Comparison of ENCODE assay signal across 8 cellular contexts in the genomic region with DNA sequence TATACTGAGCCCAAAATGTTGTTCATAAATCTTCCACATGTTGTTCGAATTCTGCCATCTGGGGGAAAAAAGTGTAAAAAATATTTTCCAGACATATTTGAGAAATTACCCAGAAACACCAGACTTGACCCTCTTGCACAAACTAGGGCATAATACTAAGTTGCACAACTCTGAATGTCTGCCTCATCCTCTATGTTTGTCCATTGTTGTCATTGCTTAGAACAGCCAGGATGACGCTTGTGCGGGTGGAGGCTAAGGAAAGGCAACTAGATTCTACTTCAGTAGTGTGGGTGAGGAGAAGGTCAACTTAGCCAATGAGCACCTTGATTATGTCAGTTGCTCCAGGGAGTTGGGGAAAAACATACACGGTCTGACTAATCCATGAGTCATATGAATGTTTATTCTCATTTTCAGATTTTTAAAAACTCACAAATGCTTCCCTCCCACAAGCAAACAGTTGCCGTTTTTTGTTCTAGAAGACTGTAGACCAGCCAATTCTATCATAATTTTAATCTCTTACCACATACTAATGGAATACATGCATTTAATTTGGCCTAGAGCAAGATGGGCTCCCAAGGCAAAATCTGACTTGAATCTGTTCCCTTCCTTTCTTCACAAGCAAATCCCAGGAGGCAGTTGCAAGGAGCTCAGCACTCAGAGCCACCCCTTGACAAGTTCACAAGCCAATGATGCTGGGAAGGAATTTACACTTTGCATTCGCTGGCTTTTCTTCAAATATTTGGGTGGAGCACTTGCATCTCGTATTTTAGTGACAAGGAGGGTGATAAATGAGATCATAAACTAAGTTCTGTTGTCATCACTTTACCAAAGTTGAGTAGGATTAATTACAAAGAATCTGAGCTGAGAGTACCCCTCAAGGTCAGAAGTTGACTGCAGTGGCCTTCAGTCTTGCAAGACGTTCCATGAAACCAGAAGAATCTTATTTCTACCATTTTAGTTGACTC.
DNase-seq lines count a peak whose midpoint lies in the region; ATAC-seq and TF ChIP-seq lines count a peak whose summit lies in the region.

No MANE protein-coding gene starts in this region.

- peaks cover 25% of the 10 kb centered on the region for H3K27me3 ChIP-seq in skeletal muscle satellite cell (ENCODE audit: control insufficient read depth, insufficient read depth, low read length)

- peaks cover 61 to 81% of the 10 kb centered on the region in 2 donors for H3K27me3 Mint-ChIP-seq in effector memory CD8-positive, alpha-beta T cell

- no peaks in the 10 kb centered on the region for H3K4me1 Mint-ChIP-seq in effector memory CD8-positive, alpha-beta T cell (ENCODE audit: low read depth in 2 of 2)

- no peak for TF ChIP-seq CTCF in foreskin fibroblast (IDR thresholded peaks at IDR 0.05; ENCODE audit: low read depth, low read length)
- no peak for TF ChIP-seq CTCF in GM20000 (IDR thresholded peaks at IDR 0.05; ENCODE audit: extremely low read depth, missing control alignments)

- no peaks in the 10 kb centered on the region for H3K36me3 ChIP-seq in skeletal muscle satellite cell (ENCODE audit: insufficient read depth, low read length)

- no peaks in the 10 kb centered on the region for H3K9me3 Mint-ChIP-seq in effector memory CD8-positive, alpha-beta T cell

- ATAC-seq in SK-N-SH treated with all-trans-retinoic acid at 6 μM for 48 hours (peak; percentile 93), HG02852 (IDR thresholded peaks at IDR 0.05; ENCODE audit: unreplicated experiment) (no peak)
- ATAC-seq in effector memory CD8-positive, alpha-beta T cell (replicated peaks) = no peak

- H3K9me3 ChIP-seq in skeletal muscle satellite cell (replicated peaks; ENCODE audit: low read length) = no peaks in the 10 kb centered on the region

- H3K4me3 ChIP-seq in foreskin fibroblast (ENCODE audit: low read depth in 1 of 2, low read length in 2 of 2) = no peak overlapping the region
- H3K4me3 ChIP-seq in skeletal muscle satellite cell (ENCODE audit: low read length) = no peak overlapping the region

- DNase-seq in GOT3 (lab: John Stamatoyannopoulos, UW) (peak; percentile 59), foreskin fibroblast (peak; percentile 99), GM20000 (ENCODE audit: low spot score) (no peak), medulla oblongata (ENCODE audit: extremely low spot score) (no peak)
- DNase-seq in effector memory CD8-positive, alpha-beta T cell = no peak

- no peak overlapping the region for H3K27ac Mint-ChIP-seq in effector memory CD8-positive, alpha-beta T cell

- H3K4me1 ChIP-seq in skeletal muscle satellite cell (ENCODE audit: control insufficient read depth, insufficient read depth, low read length) = peaks cover 14% of the 10 kb centered on the region

- H3K4me2 ChIP-seq in skeletal muscle satellite cell (ENCODE audit: low read length) = peak overlapping the region; percentile 45

- no peaks in the 10 kb centered on the region for H3K36me3 Mint-ChIP-seq in effector memory CD8-positive, alpha-beta T cell (ENCODE audit: insufficient read depth)

- H3K9ac ChIP-seq in skeletal muscle satellite cell (ENCODE audit: low read depth, low read length) = no peak overlapping the region

- H3K4me3 Mint-ChIP-seq in effector memory CD8-positive, alpha-beta T cell = no peak overlapping the region

TF ChIP-seq in SK-N-SH treated with all-trans-retinoic acid at 6 μM for 48 hours, 23 proteins besides CTCF, POLR2A, EP300 and RAD21 (continues in another document):
- no peak for TF ChIP-seq PPARA (CRISPR knock-in tag; IDR thresholded peaks at IDR 0.05; ENCODE audit: borderline replicate concordance)
- no peak for TF ChIP-seq SNAI2 (CRISPR knock-in tag; IDR thresholded peaks at IDR 0.05)
- no peak for TF ChIP-seq CSDC2 (CRISPR knock-in tag; IDR thresholded peaks at IDR 0.05)
- peak; percentile 84 for TF ChIP-seq RARB (CRISPR knock-in tag; IDR thresholded peaks at IDR 0.05)
- TF ChIP-seq ESRRG (CRISPR knock-in tag; IDR thresholded peaks at IDR 0.05) = no peak
- TF ChIP-seq OSR1 (CRISPR knock-in tag; IDR thresholded peaks at IDR 0.05) = peak; percentile 61; the same call in 1 of the 2 replicates
- TF ChIP-seq ARNTL (CRISPR knock-in tag; IDR thresholded peaks at IDR 0.05; ENCODE audit: borderline replicate concordance, low read depth) = no peak
- TF ChIP-seq, protein P1, sequence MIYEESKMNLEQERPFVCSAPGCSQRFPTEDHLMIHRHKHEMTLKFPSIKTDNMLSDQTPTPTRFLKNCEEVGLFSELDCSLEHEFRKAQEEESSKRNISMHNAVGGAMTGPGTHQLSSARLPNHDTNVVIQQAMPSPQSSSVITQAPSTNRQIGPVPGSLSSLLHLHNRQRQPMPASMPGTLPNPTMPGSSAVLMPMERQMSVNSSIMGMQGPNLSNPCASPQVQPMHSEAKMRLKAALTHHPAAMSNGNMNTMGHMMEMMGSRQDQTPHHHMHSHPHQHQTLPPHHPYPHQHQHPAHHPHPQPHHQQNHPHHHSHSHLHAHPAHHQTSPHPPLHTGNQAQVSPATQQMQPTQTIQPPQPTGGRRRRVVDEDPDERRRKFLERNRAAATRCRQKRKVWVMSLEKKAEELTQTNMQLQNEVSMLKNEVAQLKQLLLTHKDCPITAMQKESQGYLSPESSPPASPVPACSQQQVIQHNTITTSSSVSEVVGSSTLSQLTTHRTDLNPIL (CRISPR knock-in tag; IDR thresholded peaks at IDR 0.05; ENCODE audit: low read depth) = no peak
- TF ChIP-seq TCF4 (CRISPR knock-in tag; IDR thresholded peaks at IDR 0.05; ENCODE audit: borderline replicate concordance) = no peak
- TF ChIP-seq, protein P2, sequence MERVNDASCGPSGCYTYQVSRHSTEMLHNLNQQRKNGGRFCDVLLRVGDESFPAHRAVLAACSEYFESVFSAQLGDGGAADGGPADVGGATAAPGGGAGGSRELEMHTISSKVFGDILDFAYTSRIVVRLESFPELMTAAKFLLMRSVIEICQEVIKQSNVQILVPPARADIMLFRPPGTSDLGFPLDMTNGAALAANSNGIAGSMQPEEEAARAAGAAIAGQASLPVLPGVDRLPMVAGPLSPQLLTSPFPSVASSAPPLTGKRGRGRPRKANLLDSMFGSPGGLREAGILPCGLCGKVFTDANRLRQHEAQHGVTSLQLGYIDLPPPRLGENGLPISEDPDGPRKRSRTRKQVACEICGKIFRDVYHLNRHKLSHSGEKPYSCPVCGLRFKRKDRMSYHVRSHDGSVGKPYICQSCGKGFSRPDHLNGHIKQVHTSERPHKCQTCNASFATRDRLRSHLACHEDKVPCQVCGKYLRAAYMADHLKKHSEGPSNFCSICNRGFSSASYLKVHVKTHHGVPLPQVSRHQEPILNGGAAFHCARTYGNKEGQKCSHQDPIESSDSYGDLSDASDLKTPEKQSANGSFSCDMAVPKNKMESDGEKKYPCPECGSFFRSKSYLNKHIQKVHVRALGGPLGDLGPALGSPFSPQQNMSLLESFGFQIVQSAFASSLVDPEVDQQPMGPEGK (CRISPR knock-in tag; IDR thresholded peaks at IDR 0.05; ENCODE audit: borderline replicate concordance) = no peak
- TF ChIP-seq ZNF565 (CRISPR knock-in tag; conservative IDR thresholded peaks at IDR 0.05; ENCODE audit: low read depth) = no peak
- TF ChIP-seq ZNF8 (CRISPR knock-in tag; IDR thresholded peaks at IDR 0.05) = no peak
- no peak for TF ChIP-seq ZFP30 (CRISPR knock-in tag; IDR thresholded peaks at IDR 0.05)
- TF ChIP-seq GLIS3 (CRISPR knock-in tag; IDR thresholded peaks at IDR 0.05) = no peak
- TF ChIP-seq TOX (CRISPR knock-in tag; IDR thresholded peaks at IDR 0.05; ENCODE audit: borderline replicate concordance) = peak; percentile 97; the same call in 1 of the 2 replicates
- no peak for TF ChIP-seq ZNF70 (CRISPR knock-in tag; IDR thresholded peaks at IDR 0.05)
- no peak for TF ChIP-seq BACH2 (CRISPR knock-in tag; IDR thresholded peaks at IDR 0.05; ENCODE audit: borderline replicate concordance)
- peak; percentile 95 for TF ChIP-seq ZC3H10 (CRISPR knock-in tag; IDR thresholded peaks at IDR 0.05)
- TF ChIP-seq, protein P3, sequence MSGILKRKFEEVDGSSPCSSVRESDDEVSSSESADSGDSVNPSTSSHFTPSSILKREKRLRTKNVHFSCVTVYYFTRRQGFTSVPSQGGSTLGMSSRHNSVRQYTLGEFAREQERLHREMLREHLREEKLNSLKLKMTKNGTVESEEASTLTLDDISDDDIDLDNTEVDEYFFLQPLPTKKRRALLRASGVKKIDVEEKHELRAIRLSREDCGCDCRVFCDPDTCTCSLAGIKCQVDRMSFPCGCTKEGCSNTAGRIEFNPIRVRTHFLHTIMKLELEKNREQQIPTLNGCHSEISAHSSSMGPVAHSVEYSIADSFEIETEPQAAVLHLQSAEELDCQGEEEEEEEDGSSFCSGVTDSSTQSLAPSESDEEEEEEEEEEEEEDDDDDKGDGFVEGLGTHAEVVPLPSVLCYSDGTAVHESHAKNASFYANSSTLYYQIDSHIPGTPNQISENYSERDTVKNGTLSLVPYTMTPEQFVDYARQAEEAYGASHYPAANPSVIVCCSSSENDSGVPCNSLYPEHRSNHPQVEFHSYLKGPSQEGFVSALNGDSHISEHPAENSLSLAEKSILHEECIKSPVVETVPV (CRISPR knock-in tag; IDR thresholded peaks at IDR 0.05) = no peak
- no peak for TF ChIP-seq ZFP3 (CRISPR knock-in tag; IDR thresholded peaks at IDR 0.05)
- peak; percentile 85 for TF ChIP-seq ISL1 (CRISPR knock-in tag; IDR thresholded peaks at IDR 0.05)
- TF ChIP-seq, protein P4, sequence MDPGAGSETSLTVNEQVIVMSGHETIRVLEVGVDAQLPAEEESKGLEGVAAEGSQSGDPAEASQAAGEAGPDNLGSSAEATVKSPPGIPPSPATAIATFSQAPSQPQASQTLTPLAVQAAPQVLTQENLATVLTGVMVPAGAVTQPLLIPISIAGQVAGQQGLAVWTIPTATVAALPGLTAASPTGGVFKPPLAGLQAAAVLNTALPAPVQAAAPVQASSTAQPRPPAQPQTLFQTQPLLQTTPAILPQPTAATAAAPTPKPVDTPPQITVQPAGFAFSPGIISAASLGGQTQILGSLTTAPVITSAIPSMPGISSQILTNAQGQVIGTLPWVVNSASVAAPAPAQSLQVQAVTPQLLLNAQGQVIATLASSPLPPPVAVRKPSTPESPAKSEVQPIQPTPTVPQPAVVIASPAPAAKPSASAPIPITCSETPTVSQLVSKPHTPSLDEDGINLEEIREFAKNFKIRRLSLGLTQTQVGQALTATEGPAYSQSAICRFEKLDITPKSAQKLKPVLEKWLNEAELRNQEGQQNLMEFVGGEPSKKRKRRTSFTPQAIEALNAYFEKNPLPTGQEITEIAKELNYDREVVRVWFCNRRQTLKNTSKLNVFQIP (CRISPR knock-in tag; IDR thresholded peaks at IDR 0.05; ENCODE audit: borderline replicate concordance, low read depth) = peak; percentile 76; the same call in 1 of the 2 replicates

Comparison
In these comparisons a context has a peak if more than half of its experiments do, and no peak if none do; other contexts are left out.
1. DNase-seq: peak in GOT3 (single experiment) and foreskin fibroblast (2 of 2); none in GM20000 (single experiment), medulla oblongata (single experiment) and effector memory CD8-positive, alpha-beta T cell (0 of 3).